ENCODE assay signal across 8 cellular contexts in genomic region chr7:74183653-74184450, GRCh38. TPM values are rescaled to one million over a fixed set of nuclear protein-coding genes. Genes with fewer than 3 reads are reported as not detected.
DNase-seq lines count a peak whose midpoint lies in the region; FAIRE-seq and TF ChIP-seq lines count a peak whose summit lies in the region.

No MANE protein-coding gene starts in this region.

- TF ChIP-seq POLR2A in uterus (IDR thresholded peaks at IDR 0.05) = no peak

- no peak overlapping the region for H3K27ac Mint-ChIP-seq in progenitor cell of endocrine pancreas

- H3K9me3 Mint-ChIP-seq in progenitor cell of endocrine pancreas (ENCODE audit: low read depth) = no peaks in the 10 kb centered on the region

- no peak overlapping the region for H2AFZ ChIP-seq in OCI-LY1 (ENCODE audit: low read length)

- H3F3A ChIP-seq in OCI-LY1 (ENCODE audit: insufficient read depth, low read length) = no peaks in the 10 kb centered on the region

- H3K36me3 Mint-ChIP-seq in progenitor cell of endocrine pancreas (ENCODE audit: insufficient read depth) = peaks cover 7% of the 10 kb centered on the region

- no peaks in the 10 kb centered on the region for H3K9me3 ChIP-seq in OCI-LY1 (ENCODE audit: low read length)
- no peaks in the 10 kb centered on the region for H3K9me3 ChIP-seq in uterus

- no peaks in the 10 kb centered on the region for H3K27me3 ChIP-seq in OCI-LY1 (ENCODE audit: insufficient read depth, low read length)
- H3K27me3 ChIP-seq in uterus = no peaks in the 10 kb centered on the region

- no peak for FAIRE-seq in urothelium cell line (lab: Jason Lieb, UNC)

- H3K4me2 ChIP-seq in OCI-LY1 (ENCODE audit: low read length) = peak overlapping the region; percentile 14; the same call in 1 of the 2 replicates

- H3K79me2 ChIP-seq in OCI-LY1 (ENCODE audit: insufficient read depth, low read length) = peaks cover 94% of the 10 kb centered on the region

- H3K36me3 ChIP-seq in OCI-LY1 (ENCODE audit: insufficient read depth, low read length) = peaks cover 93% of the 10 kb centered on the region
- H3K36me3 ChIP-seq in uterus = no peaks in the 10 kb centered on the region

- DNase-seq in NCI-H526 (lab: John Stamatoyannopoulos, UW) = peak; percentile 12 to 27
- DNase-seq in NCI-H526 treated with DMSO at 0.1 percent for 48 hours (lab: John Stamatoyannopoulos, UW) = no peak
- DNase-seq in cardiac fibroblast (ENCODE audit: low read depth in 2 of 2) = no peak
- DNase-seq in progenitor cell of endocrine pancreas (ENCODE audit: low spot score, unreplicated experiment) = no peak
- DNase-seq in urothelium cell line (ENCODE audit: low spot score) = no peak
- DNase-seq in uterus = no peak
- DNase-seq in foreskin melanocyte = no peak

- H3K4me3 Mint-ChIP-seq in progenitor cell of endocrine pancreas (ENCODE audit: low read depth) = no peak overlapping the region

- peak; percentile 88 for TF ChIP-seq CTCF in OCI-LY1 (IDR thresholded peaks at IDR 0.05; ENCODE audit: low read length)
- TF ChIP-seq CTCF in cardiac fibroblast (IDR thresholded peaks at IDR 0.05; ENCODE audit: low read depth, low read length) = peak; percentile 29
- peak; percentile 50 for TF ChIP-seq CTCF in progenitor cell of endocrine pancreas (IDR thresholded peaks at IDR 0.05; ENCODE audit: unreplicated experiment)
- no peak for TF ChIP-seq CTCF in uterus (IDR thresholded peaks at IDR 0.05)

- H3K4me1 Mint-ChIP-seq in progenitor cell of endocrine pancreas (ENCODE audit: low read depth) = peaks cover 5% of the 10 kb centered on the region

- H3K27me3 Mint-ChIP-seq in progenitor cell of endocrine pancreas = no peaks in the 10 kb centered on the region

- intact Hi-C loops in uterus (cut with DNase I; ENCODE audit: low total_unique reads) = no loop called here

- H3K4me1 ChIP-seq in OCI-LY1 (ENCODE audit: insufficient read depth, low read length, severe bottlenecking) (peaks cover 45% of the 10 kb centered on the region), uterus (peaks cover 6 to 25% of the 10 kb centered on the region in 2 donors)

- peak overlapping the region; percentile 12 for H3K27ac ChIP-seq in OCI-LY1 (ENCODE audit: low read depth, low read length, poor library complexity, severe bottlenecking)
- no peak overlapping the region for H3K27ac ChIP-seq in uterus

- no peaks in the 10 kb centered on the region for H3K9me2 ChIP-seq in OCI-LY1 (ENCODE audit: low read depth, low read length)

- no peak overlapping the region for H3K9ac ChIP-seq in OCI-LY1 (ENCODE audit: low read length)

- H4K20me1 ChIP-seq in OCI-LY1 (ENCODE audit: insufficient read depth, low read length) = peaks cover 23% of the 10 kb centered on the region; the same call in 1 of the 2 replicates

- H3K4me3 ChIP-seq in OCI-LY1 (ENCODE audit: low read depth, low read length, poor library complexity, severe bottlenecking) (no peak overlapping the region), cardiac fibroblast (replicated peaks in 1 of 2; ENCODE audit: low read depth in 2 of 2, low read length in 2 of 2) (no peak overlapping the region), uterus (no peak overlapping the region)

RNA-seq across cellular contexts. Expression of gene EIF4H, which starts 9.7 kb away (rescaled TPM):
- total RNA-seq in progenitor cell of endocrine pancreas = 213 and 220 TPM in 2 replicates
- total RNA-seq in uterus = 100 to 1,000 TPM; 122 to 257 (median 193) TPM

RNA-seq across cellular contexts. Expression of gene LAT2, which starts 26.0 kb away (rescaled TPM):
- total RNA-seq in progenitor cell of endocrine pancreas (0.89 and 1.1 TPM in 2 replicates), uterus (10 to 100 TPM in 1 of 4 donors, 1 to 10 TPM in 3; 2.1 to 14.4 (median 6.0) TPM)

Comparison
In these comparisons a context has a peak if more than half of its experiments do, and no peak if none do; other contexts are left out.
1. DNase-seq: peak in NCI-H526 (2 of 2); none in NCI-H526 treated with DMSO at 0.1 percent for 48 hours (single experiment), cardiac fibroblast (0 of 2), progenitor cell of endocrine pancreas (single experiment), urothelium cell line (single experiment), uterus (0 of 2) and foreskin melanocyte (single experiment).
2. CTCF ChIP-seq: peak in OCI-LY1 (single experiment), cardiac fibroblast (single experiment) and progenitor cell of endocrine pancreas (single experiment); none in uterus (0 of 4).